24 cellular contexts compared by ENCODE assay signal in genomic region chr1:88658419-88658818, GRCh38.
"Had no signal": no experiment of that assay in that cellular context is flagged by ENCODE, and none has a peak within 500 bp of the region (broad histone marks: within the 10 kb centered on the region; RNA-seq: fewer than 3 reads in every experiment).

No MANE protein-coding gene starts in this region.

- H3K36me3 Mint-ChIP-seq: activated naive CD8-positive, alpha-beta T cell treated with anti-CD3 and anti-CD28 coated beads, Interleukin-2, amount 10 ng/mL, durations not matched to agents 7 days and 5 days; naive B cell; neural progenitor cell had no signal

- H3K27me3 Mint-ChIP-seq: activated naive CD8-positive, alpha-beta T cell treated with anti-CD3 and anti-CD28 coated beads, Interleukin-2, amount 10 ng/mL, durations not matched to agents 7 days and 5 days had no signal

- DNase-seq: activated CD4-positive, alpha-beta T cell treated with anti-CD3 and anti-CD28 coated beads for 4 hours; activated CD4-positive, alpha-beta T cell treated with anti-CD3 and anti-CD28 coated beads, Interleukin-2, amount 50 U/mL, for 48 hours; activated CD4-positive, CD25-positive, alpha-beta regulatory T cell; activated effector memory CD4-positive, alpha-beta T cell treated with Interleukin-2 at 50 U/mL for 16 hours; activated naive CD4-positive, alpha-beta T cell treated with anti-CD3 and anti-CD28 coated beads for 36 hours; activated naive CD8-positive, alpha-beta T cell treated with anti-CD3 and anti-CD28 coated beads, Interleukin-2, amount 10 ng/mL, durations not matched to agents 7 days and 5 days; activated T-cell treated with anti-CD3 and anti-CD28 coated beads, Interleukin-2, amount 50 U/mL, for 48 hours; amniotic stem cell; cortex of kidney; endodermal cell; foreskin fibroblast; kidney glomerular epithelial cell; left ventricle myocardium superior; naive B cell; posterior cingulate gyrus; retina; sigmoid colon; spleen; stimulated activated CD4-positive, alpha-beta T cell treated with anti-CD3 and anti-CD28 coated beads, Interleukin-4, amount 100 ng/mL, for 1 hour; stimulated activated naive CD4-positive, alpha-beta T cell; SW 1271; T-helper 17 cell had no signal

- H2AFZ ChIP-seq: neural progenitor cell had no signal

- H3K4me3 ChIP-seq: neural progenitor cell, sigmoid colon, spleen, thoracic aorta had no signal

- H3K27ac ChIP-seq: neural progenitor cell, sigmoid colon, spleen, thoracic aorta had no signal

- H3K9ac ChIP-seq: neural progenitor cell had no signal

- H3K4me1 ChIP-seq: sigmoid colon had no signal

- H3K4me2 ChIP-seq: neural progenitor cell had no signal

- H3K9me3 Mint-ChIP-seq: activated naive CD4-positive, alpha-beta T cell treated with anti-CD3 and anti-CD28 coated beads for 36 hours; activated naive CD8-positive, alpha-beta T cell treated with anti-CD3 and anti-CD28 coated beads, Interleukin-2, amount 10 ng/mL, durations not matched to agents 7 days and 5 days; endodermal cell; naive B cell; neural progenitor cell had no signal

- H3K4me3 Mint-ChIP-seq: activated naive CD4-positive, alpha-beta T cell treated with anti-CD3 and anti-CD28 coated beads for 36 hours; activated naive CD8-positive, alpha-beta T cell treated with anti-CD3 and anti-CD28 coated beads, Interleukin-2, amount 10 ng/mL, durations not matched to agents 7 days and 5 days; endodermal cell; naive B cell; neural progenitor cell; T-helper 17 cell had no signal

- H3K36me3 ChIP-seq: neural progenitor cell, sigmoid colon, spleen, thoracic aorta had no signal

- ATAC-seq: left ventricle myocardium superior, T-helper 17 cell had no signal

- H3K27me3 ChIP-seq: neural progenitor cell, sigmoid colon, spleen had no signal

- H3K9me3 ChIP-seq: sigmoid colon, spleen, thoracic aorta had no signal

- H3K27ac Mint-ChIP-seq: activated naive CD4-positive, alpha-beta T cell treated with anti-CD3 and anti-CD28 coated beads for 36 hours; activated naive CD8-positive, alpha-beta T cell treated with anti-CD3 and anti-CD28 coated beads, Interleukin-2, amount 10 ng/mL, durations not matched to agents 7 days and 5 days; endodermal cell; naive B cell; neural progenitor cell; T-helper 17 cell had no signal
